13 cellular contexts compared by ENCODE assay signal in the genomic region with DNA sequence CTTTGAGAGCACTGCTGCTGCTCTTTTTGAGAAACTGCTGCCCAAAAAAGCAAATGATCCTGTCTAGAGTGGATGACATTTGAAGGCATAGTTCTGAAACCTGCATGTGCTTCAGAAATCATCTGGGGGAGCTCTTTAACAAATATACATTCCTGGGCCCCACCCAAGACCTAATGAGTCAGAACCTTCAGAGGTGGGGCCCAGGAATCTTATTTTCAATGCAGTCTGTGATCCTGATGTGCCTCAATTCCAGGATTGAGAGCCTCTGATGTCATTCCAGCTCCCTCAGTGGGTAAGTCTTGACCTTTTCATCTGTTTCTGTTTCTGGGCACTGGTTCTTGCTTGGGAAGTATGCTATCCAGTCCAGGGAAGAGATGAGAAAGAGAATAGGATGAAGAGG. TPM values are rescaled to one million over a fixed set of nuclear protein-coding genes. Genes with fewer than 3 reads are reported as not detected.
A peak's percentile ranks its signal among the peaks of the same experiment; 100 is the strongest.
DNase-seq lines count a peak whose midpoint lies in the region; ATAC-seq, FAIRE-seq and TF ChIP-seq lines count a peak whose summit lies in the region.
"Had no signal": no experiment of that assay in that cellular context is flagged by ENCODE, and none has a peak within 500 bp of the region (broad histone marks: within the 10 kb centered on the region; RNA-seq: fewer than 3 reads in every experiment).

No MANE protein-coding gene starts in this region.

- peaks cover 0 to 11% of the 10 kb centered on the region in 2 experiments; a peak in 2 of 4 replicates for H3K36me3 ChIP-seq in GM12878 (ENCODE audit: control insufficient read depth in 2 of 2, insufficient read depth in 2 of 2, low read length in 1 of 2)
- H3K36me3 ChIP-seq: BLaER1 had no signal

- no peaks in the 10 kb centered on the region for H3K9me3 Mint-ChIP-seq in activated naive CD4-positive, alpha-beta T cell treated with anti-CD3 and anti-CD28 coated beads for 36 hours
- H3K9me3 Mint-ChIP-seq: activated CD4-positive, alpha-beta T cell treated with anti-CD3 and anti-CD28 coated beads, Interleukin-2, amount 10 ng/mL, durations not matched to agents 24 days and 14 days; natural killer cell treated with Interleukin-12 subunit alpha and Interleukin-12 subunit beta and Interleukin-15 and Interleukin-18, amount 100 ng/mL, for 72 hours had no signal

- RAD21 ChIA-PET in GM12878 (lab: Charles Lee; ENCODE audit: unreplicated experiment), result interaction anchor here (1.2 to 6.0 kb wide), 3 partner anchors 68 to 113 kb away, joined by 10 to 30 read pairs (median 29); no protein-coding TSS in a partner anchor

- POLR2A ChIA-PET in A549 (lab: Yijun Ruan, JAX), result interaction anchor here (0.8 kb wide), 1 partner anchor 114 kb away, joined by 9 read pairs; no protein-coding TSS in a partner anchor
- POLR2A ChIA-PET in GM12878 (lab: Charles Lee), result no interaction called here

- H3K27ac ChIP-seq in A549 (peak overlapping the region; percentile 72 to 78), GM12878 (ENCODE audit: control insufficient read depth, insufficient read depth) (no peak overlapping the region)
- H3K27ac ChIP-seq: BLaER1 had no signal

- TF ChIP-seq POLR2A in A549 (IDR thresholded peaks at IDR 0.05; ENCODE audit: low read length) (no peak), GM12878 (IDR thresholded peaks at IDR 0.05; ENCODE audit: low read depth, low read length) (no peak)

- H3K4me3 Mint-ChIP-seq in activated naive CD4-positive, alpha-beta T cell treated with anti-CD3 and anti-CD28 coated beads for 36 hours, result no peak overlapping the region
- H3K4me3 Mint-ChIP-seq: activated CD4-positive, alpha-beta T cell treated with anti-CD3 and anti-CD28 coated beads, Interleukin-2, amount 10 ng/mL, durations not matched to agents 24 days and 14 days; natural killer cell treated with Interleukin-12 subunit alpha and Interleukin-12 subunit beta and Interleukin-15 and Interleukin-18, amount 100 ng/mL, for 72 hours had no signal

- H3K4me1 Mint-ChIP-seq in activated naive CD4-positive, alpha-beta T cell treated with anti-CD3 and anti-CD28 coated beads for 36 hours (ENCODE audit: low read depth), result peaks cover 13% of the 10 kb centered on the region

- CTCF ChIA-PET in A549 (lab: Yijun Ruan, JAX), result interaction anchor here (1.0 to 7.7 kb wide), 22 partner anchors 12 to 143 kb away, joined by 3 to 88 read pairs (median 8); a partner anchor contains a TSS
- CTCF ChIA-PET in GM12878 (lab: Yijun Ruan, JAX), result interaction anchor here (0.6 to 6.0 kb wide), 14 partner anchors 8 to 114 kb away, joined by 3 to 79 read pairs (median 4); no protein-coding TSS in a partner anchor
- CTCF ChIA-PET in activated naive CD4-positive, alpha-beta T cell treated with anti-CD3 and anti-CD28 coated beads for 36 hours (lab: Charles Lee), result interaction anchor here (1.3 to 3.0 kb wide), 2 partner anchors 68 to 89 kb away, joined by 6 to 18 read pairs; no protein-coding TSS in a partner anchor

- FAIRE-seq in A549 (lab: Jason Lieb, UNC) (no peak), GM12878 (lab: Jason Lieb, UNC) (no peak)

- TF ChIP-seq CTCF in A549 (IDR thresholded peaks at IDR 0.05), result peak; percentile 54
- no peak for TF ChIP-seq CTCF in GM12878 (IDR thresholded peaks at IDR 0.05 in 2 of 3, conservative IDR thresholded peaks at IDR 0.05 in 1 of 3; ENCODE audit: control insufficient read depth in 2 of 3, extremely low read depth in 1 of 3, insufficient read depth in 1 of 3, low read depth in 3 of 3, low read length in 3 of 3)

- ATAC-seq in A549, result peak; percentile 45 to 75
- no peak for ATAC-seq in GM12878
- ATAC-seq in GM19463 (IDR thresholded peaks at IDR 0.05; ENCODE audit: unreplicated experiment), result no peak
- ATAC-seq: natural killer cell treated with Interleukin-12 subunit alpha and Interleukin-12 subunit beta and Interleukin-15 and Interleukin-18, amount 100 ng/mL, for 72 hours had no signal

- peak in 1 of 2 experiments; percentile 37; a peak in 1 of 5 replicates for TF ChIP-seq EP300 in A549 (IDR thresholded peaks at IDR 0.05)
- TF ChIP-seq EP300 in GM12878 (IDR thresholded peaks at IDR 0.05; ENCODE audit: borderline replicate concordance in 1 of 2, control insufficient read depth in 1 of 2, low read depth in 2 of 2, low read length in 2 of 2), result no peak

- SMC1A ChIA-PET in GM12878 (lab: Charles Lee; ENCODE audit: uncharacterized antibody, unreplicated experiment), result interaction anchor here (0.8 to 4.5 kb wide), 15 partner anchors 9 to 114 kb away, joined by 3 to 41 read pairs (median 5); no protein-coding TSS in a partner anchor

- in situ Hi-C loops in GM12878 (cut with MboI), result loop anchor here (5.0 kb wide), 1 partner anchor 90 kb away; no protein-coding TSS in a partner anchor

- BruUV-seq in GM12878 (replicated peaks; lab: Mats Ljungman, UMichigan), result no TSS peak

- H3K4me1 ChIP-seq in A549 (peaks cover 55% of the 10 kb centered on the region), GM12878 (ENCODE audit: control insufficient read depth, insufficient read depth, low read length) (no peaks in the 10 kb centered on the region)

- H4K20me1 ChIP-seq in GM12878 (ENCODE audit: control insufficient read depth, insufficient read depth), result no peaks in the 10 kb centered on the region
- H4K20me1 ChIP-seq: BLaER1 had no signal

- peaks cover 12% of the 10 kb centered on the region for H3K27me3 Mint-ChIP-seq in activated naive CD4-positive, alpha-beta T cell treated with anti-CD3 and anti-CD28 coated beads for 36 hours (ENCODE audit: low read depth)

- TF ChIP-seq RAD21 in A549 (conservative IDR thresholded peaks at IDR 0.05 in 1 of 2, IDR thresholded peaks at IDR 0.05 in 1 of 2), result peak; percentile 67 to 82
- TF ChIP-seq RAD21 in GM12878 (IDR thresholded peaks at IDR 0.05; ENCODE audit: insufficient read depth, low read depth, low read length), result peak; percentile 26; the same call in 1 of the 2 replicates

- peak overlapping the region; percentile 67 for H3K4me2 ChIP-seq in A549
- H3K4me2 ChIP-seq in GM12878 (ENCODE audit: control insufficient read depth, insufficient read depth), result no peak overlapping the region
- H3K4me2 ChIP-seq: BLaER1 had no signal

- H3K9ac ChIP-seq in GM12878 (ENCODE audit: control insufficient read depth, insufficient read depth, low read length), result no peak overlapping the region
- H3K9ac ChIP-seq: BLaER1 had no signal

- no peak overlapping the region for H3K27ac Mint-ChIP-seq in activated naive CD4-positive, alpha-beta T cell treated with anti-CD3 and anti-CD28 coated beads for 36 hours
- H3K27ac Mint-ChIP-seq: activated CD4-positive, alpha-beta T cell treated with anti-CD3 and anti-CD28 coated beads, Interleukin-2, amount 10 ng/mL, durations not matched to agents 24 days and 14 days; natural killer cell treated with Interleukin-12 subunit alpha and Interleukin-12 subunit beta and Interleukin-15 and Interleukin-18, amount 100 ng/mL, for 72 hours had no signal

- no peaks in the 10 kb centered on the region for H3K79me2 ChIP-seq in GM12878 (ENCODE audit: control insufficient read depth, insufficient read depth, low read length)

- H3K36me3 Mint-ChIP-seq in activated naive CD4-positive, alpha-beta T cell treated with anti-CD3 and anti-CD28 coated beads for 36 hours (ENCODE audit: low read depth), result no peaks in the 10 kb centered on the region
- H3K36me3 Mint-ChIP-seq: natural killer cell treated with Interleukin-12 subunit alpha and Interleukin-12 subunit beta and Interleukin-15 and Interleukin-18, amount 100 ng/mL, for 72 hours had no signal

- H3K4me3 ChIP-seq in A549, result peak overlapping the region; percentile 13; the same call in 1 of the 3 replicates
- H3K4me3 ChIP-seq in GM12878, result no peak overlapping the region
- H3K4me3 ChIP-seq: BLaER1 had no signal

- H2AFZ ChIP-seq in GM12878 (ENCODE audit: control insufficient read depth, low read depth, low read length), result no peak overlapping the region

- DNase-seq in A549 (ENCODE audit: low read depth in 1 of 2, low spot score in 1 of 2), result peak; percentile 77 to 83
- peak; percentile 13 for DNase-seq in HK-2 (ENCODE audit: unreplicated experiment)
- no peak for DNase-seq in GM12878 (ENCODE audit: low read depth, low spot score)
- DNase-seq in kidney glomerular epithelial cell (lab: John Stamatoyannopoulos, UW), result peak; percentile 59
- DNase-seq in OCI-M1 (lab: John Stamatoyannopoulos, UW), result no peak
- no peak for DNase-seq in hypothalamus (lab: John Stamatoyannopoulos, UW)
- no peak for DNase-seq in activated naive CD4-positive, alpha-beta T cell treated with anti-CD3 and anti-CD28 coated beads for 36 hours
- DNase-seq: activated CD4-positive, alpha-beta T cell treated with anti-CD3 and anti-CD28 coated beads, Interleukin-2, amount 10 ng/mL, durations not matched to agents 24 days and 14 days; activated effector memory CD4-positive, alpha-beta T cell treated with Interleukin-2 at 50 U/mL for 16 hours; NCI-H524 had no signal

- intact Hi-C loops in GM12878 (cut with micrococcal nuclease; ENCODE audit: unreplicated experiment), result loop anchor here (5.0 to 10.0 kb wide), 3 partner anchors 35 to 178 kb away; no protein-coding TSS in a partner anchor
- intact Hi-C loops in activated naive CD4-positive, alpha-beta T cell treated with anti-CD3 and anti-CD28 coated beads for 36 hours (cut with micrococcal nuclease), result loop anchor here (5.0 kb wide), 1 partner anchor 175 kb away; no protein-coding TSS in a partner anchor

- H3K27me3 ChIP-seq in GM12878 (replicated peaks in 1 of 2; ENCODE audit: control insufficient read depth in 2 of 2, insufficient read depth in 2 of 2, low read length in 1 of 2), result no peaks in the 10 kb centered on the region
- H3K27me3 ChIP-seq: BLaER1 had no signal

- H3K9me3 ChIP-seq in A549 (no peaks in the 10 kb centered on the region), GM12878 (replicated peaks; ENCODE audit: control insufficient read depth, insufficient read depth, low read length) (no peaks in the 10 kb centered on the region)
- H3K9me3 ChIP-seq: BLaER1 had no signal

RNA-seq across cellular contexts. Expression of a gene that starts 42.3 kb away (rescaled TPM):
- polyA plus RNA-seq in A549 (2011; rRNA removed), result 13.3 and 17.0 TPM in 2 replicates
- 14.1 and 16.8 TPM in 2 replicates for polyA plus RNA-seq in A549 (2012; cell fraction: cytosol; rRNA removed)
- 20.1 and 21.2 TPM in 2 replicates for polyA plus RNA-seq in A549 (2012; cell fraction: nucleus; rRNA removed)
- polyA plus RNA-seq in A549 (2017; fragmentation: RNase III; extraction: RNeasy Plus Mini Kit Qiagen cat#74134 plus additional on column Dnase treatment), result 19.5 to 21.3 TPM (median 20.8 TPM) in 3 replicates
- polyA minus RNA-seq in A549 (2011; rRNA and poly(A)+ RNA removed), result 23.9 and 28.2 TPM in 2 replicates
- 6.5 and 7.0 TPM in 2 replicates for total RNA-seq in GM12878 (2013; cell fraction: nucleolus; rRNA removed)
- 0.82 and 0.96 TPM in 2 replicates for total RNA-seq in GM12878 (2014; rRNA removed)
- 0.76 and 0.78 TPM in 2 replicates for total RNA-seq in GM12878 (2014; rRNA removed; fragmentation: Illumina TruSeq; extraction: Trizol)
- total RNA-seq in GM12878 (2021), result 2.6 and 2.7 TPM in 2 replicates
- polyA plus RNA-seq in GM12878 (2011; ENCODE audit: low read depth), result 1.2 TPM
- 7.3 and 12.7 TPM in 2 replicates for polyA plus RNA-seq in GM12878 (2011; rRNA removed)
- polyA plus RNA-seq in GM12878 (2011; cell fraction: cytosol; rRNA removed), result 24.6 and 26.0 TPM in 2 replicates
- polyA plus RNA-seq in GM12878 (2011; cell fraction: nucleus; rRNA removed), result 33.4 and 44.8 TPM in 2 replicates
- polyA plus RNA-seq in GM12878 (2012), result 1.6 and 2.2 TPM in 2 replicates
- 1.6 and 2.2 TPM in 2 replicates for polyA plus RNA-seq in GM12878 (2014; fragmentation: Illumina TruSeq; extraction: Trizol)
- under 1 TPM; 0.51 to 0.93 TPM for polyA plus RNA-seq in GM12878 (2014; fragmentation: Nextera tagmentation; extraction: Ambion mirVana)
- polyA plus RNA-seq in GM12878 (2014; rRNA removed), result 2.0 and 2.2 TPM in 2 replicates
- polyA plus RNA-seq in GM12878 (2016; fragmentation: Nextera tagmentation; extraction: Ambion mirVana), result 1 to 10 TPM; 1.6 to 2.3 TPM
- polyA minus RNA-seq in GM12878 (2011; rRNA and poly(A)+ RNA removed), result 16.3 and 30.9 TPM in 2 replicates
- 8.2 and 9.0 TPM in 2 replicates for polyA minus RNA-seq in GM12878 (2011; cell fraction: cytosol; rRNA and poly(A)+ RNA removed)
- 21.3 and 36.1 TPM in 2 replicates for polyA minus RNA-seq in GM12878 (2011; cell fraction: nucleus; rRNA and poly(A)+ RNA removed)
- not detected for total RNA-seq in activated naive CD4-positive, alpha-beta T cell treated with anti-CD3 and anti-CD28 coated beads for 36 hours

RNA-seq across cellular contexts. Expression of a gene that starts 59.4 kb away (rescaled TPM):
- polyA plus RNA-seq in A549 (2011; rRNA removed) (47.9 and 59.6 TPM in 2 replicates), A549 (2017; fragmentation: RNase III; extraction: RNeasy Plus Mini Kit Qiagen cat#74134 plus additional on column Dnase treatment) (42.4 to 44.4 TPM (median 44.2 TPM) in 3 replicates), GM12878 (2011; rRNA removed) (15.1 and 20.4 TPM in 2 replicates), GM12878 (2014; fragmentation: Illumina TruSeq; extraction: Trizol) (31.6 and 39.0 TPM in 2 replicates), GM12878 (2014; fragmentation: Nextera tagmentation; extraction: Ambion mirVana) (10 to 100 TPM; 18.7 to 18.8 TPM), GM12878 (2014; rRNA removed) (12.9 and 14.8 TPM in 2 replicates), GM12878 (2016; fragmentation: Nextera tagmentation; extraction: Ambion mirVana) (10 to 100 TPM; 47.8 to 49.7 TPM)
- 11.5 and 12.2 TPM in 2 replicates for polyA plus RNA-seq in A549 (2012; cell fraction: cytosol; rRNA removed)
- polyA plus RNA-seq in A549 (2012; cell fraction: nucleus; rRNA removed), result 8.5 and 11.2 TPM in 2 replicates
- 26.1 and 29.9 TPM in 2 replicates for polyA minus RNA-seq in A549 (2011; rRNA and poly(A)+ RNA removed)
- total RNA-seq in GM12878 (2013; cell fraction: nucleolus; rRNA removed), result 64.1 and 64.7 TPM in 2 replicates
- total RNA-seq in GM12878 (2014; rRNA removed) (24.8 and 30.5 TPM in 2 replicates), GM12878 (2014; rRNA removed; fragmentation: Illumina TruSeq; extraction: Trizol) (29.2 and 29.9 TPM in 2 replicates), GM12878 (2021) (23.5 and 27.8 TPM in 2 replicates)
- polyA plus RNA-seq in GM12878 (2011; ENCODE audit: low read depth), result 5.5 TPM
- 11.1 and 11.5 TPM in 2 replicates for polyA plus RNA-seq in GM12878 (2011; cell fraction: cytosol; rRNA removed)
- polyA plus RNA-seq in GM12878 (2011; cell fraction: nucleus; rRNA removed), result 26.6 and 31.9 TPM in 2 replicates
- 8.1 and 11.1 TPM in 2 replicates for polyA plus RNA-seq in GM12878 (2012)
- polyA minus RNA-seq in GM12878 (2011; rRNA and poly(A)+ RNA removed), result 15.9 and 17.1 TPM in 2 replicates
- 5.9 and 10.7 TPM in 2 replicates for polyA minus RNA-seq in GM12878 (2011; cell fraction: cytosol; rRNA and poly(A)+ RNA removed)
- polyA minus RNA-seq in GM12878 (2011; cell fraction: nucleus; rRNA and poly(A)+ RNA removed), result 15.1 and 25.4 TPM in 2 replicates
- 10 to 100 TPM; 18.5 to 20.2 TPM for total RNA-seq in activated naive CD4-positive, alpha-beta T cell treated with anti-CD3 and anti-CD28 coated beads for 36 hours

Comparison
In these comparisons a context has a peak if more than half of its experiments do, and no peak if none do; other contexts are left out.
1. ATAC-seq: peak in A549 (2 of 2); none in GM12878 (single experiment) and GM19463 (single experiment).
2. DNase-seq: peak in A549 (2 of 2), HK-2 (single experiment) and kidney glomerular epithelial cell (single experiment); none in GM12878 (single experiment), OCI-M1 (single experiment), hypothalamus (0 of 51) and activated naive CD4-positive, alpha-beta T cell treated with anti-CD3 and anti-CD28 coated beads for 36 hours (single experiment).